ENCODE assay signal across 20 cellular contexts in the genomic region with DNA sequence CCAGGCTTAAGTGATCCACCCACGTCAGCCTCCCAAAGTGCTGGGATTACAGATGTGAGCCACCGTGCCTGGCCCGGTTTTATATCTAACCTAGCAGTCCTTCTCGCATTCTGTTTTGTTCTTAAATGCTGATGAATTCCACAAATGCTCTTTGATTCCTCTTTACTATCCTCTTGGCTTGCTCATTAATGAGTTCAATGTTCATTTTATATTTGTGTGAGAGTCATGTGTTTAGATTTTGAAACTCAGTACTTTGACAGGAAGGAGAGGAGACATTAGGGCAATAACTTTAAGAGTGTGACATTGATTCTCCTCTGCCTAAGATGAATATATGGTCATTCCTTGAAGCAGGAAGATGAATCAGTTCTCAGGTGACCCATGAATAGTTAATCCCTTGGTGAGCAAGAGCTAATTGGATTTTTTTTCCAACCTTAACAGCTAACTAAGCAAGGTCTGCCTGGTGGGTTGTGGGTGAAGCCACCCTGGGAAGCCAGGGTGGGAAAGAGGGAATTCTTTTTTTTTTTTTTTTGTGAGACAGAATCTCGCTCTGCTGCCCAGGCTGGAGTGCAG.
DNase-seq lines count a peak whose midpoint lies in the region; ATAC-seq and TF ChIP-seq lines count a peak whose summit lies in the region.
"Had no signal": no experiment of that assay in that cellular context is flagged by ENCODE, and none has a peak within 500 bp of the region (broad histone marks: within the 10 kb centered on the region; RNA-seq: fewer than 3 reads in every experiment).

No MANE protein-coding gene starts in this region.

- H3K9me3 Mint-ChIP-seq in activated CD4-positive, alpha-beta T cell treated with anti-CD3 and anti-CD28 coated beads for 36 hours (ENCODE audit: low read depth): peaks cover 9% of the 10 kb centered on the region
- H3K9me3 Mint-ChIP-seq in WTC11: peaks cover 23% of the 10 kb centered on the region
- peaks cover 42% of the 10 kb centered on the region for H3K9me3 Mint-ChIP-seq in neural progenitor cell

- H3F3A ChIP-seq in neural progenitor cell (ENCODE audit: low read depth): no peaks in the 10 kb centered on the region

- intact Hi-C loops in activated CD4-positive, alpha-beta T cell treated with anti-CD3 and anti-CD28 coated beads for 36 hours (cut with DNase I, micrococcal nuclease): no loop called here

- no peaks in the 10 kb centered on the region for H3K27me3 Mint-ChIP-seq in activated CD4-positive, alpha-beta T cell treated with anti-CD3 and anti-CD28 coated beads for 36 hours
- H3K27me3 Mint-ChIP-seq in WTC11 (ENCODE audit: low read depth) (no peaks in the 10 kb centered on the region), neural progenitor cell (ENCODE audit: insufficient read depth, low read depth) (peaks cover 3% of the 10 kb centered on the region), T-helper 17 cell (no peaks in the 10 kb centered on the region)
- H3K27me3 Mint-ChIP-seq: IgD-negative memory B cell had no signal

- DNase-seq in activated CD4-positive, alpha-beta T cell treated with anti-CD3 and anti-CD28 coated beads for 36 hours: no peak
- no peak for DNase-seq in activated CD4-positive, alpha-beta T cell treated with anti-CD3 and anti-CD28 coated beads, Interleukin-2, amount 50 U/mL, for 1 hour
- DNase-seq in WTC11 (ENCODE audit: low spot score) (no peak), epithelial cell of proximal tubule (ENCODE audit: low read depth) (peak; percentile 88), neural progenitor cell (ENCODE audit: low spot score) (no peak), T-helper 17 cell (no peak)
- DNase-seq in stimulated activated CD4-positive, alpha-beta T cell treated with anti-CD3 and anti-CD28 coated beads, Interleukin-12 subunit alpha, Interleukin-12 subunit beta, amount 100 ng/mL, for 4 hours: no peak
- DNase-seq: BE2C; COR-L47; effector CD4-positive, alpha-beta T cell; esophagus squamous epithelium; H7; left lung; MG63; NCI-H1436; SK-N-SH; uterus had no signal

- H4K20me1 ChIP-seq in neural progenitor cell (ENCODE audit: low read depth): no peaks in the 10 kb centered on the region

- no peaks in the 10 kb centered on the region for H3K79me2 ChIP-seq in neural progenitor cell (ENCODE audit: low read depth)

- H3K4me3 ChIP-seq in epithelial cell of proximal tubule (ENCODE audit: low read depth, low read length) (no peak overlapping the region), neural progenitor cell (no peak overlapping the region)
- H3K4me3 ChIP-seq: esophagus squamous epithelium, left lung, MG63, uterus had no signal

- H3K9me3 ChIP-seq in neural progenitor cell (ENCODE audit: low read depth) (peaks cover 6% of the 10 kb centered on the region), T-helper 17 cell (ENCODE audit: control insufficient read depth, low read length, poor library complexity, severe bottlenecking) (no peaks in the 10 kb centered on the region)
- H3K9me3 ChIP-seq: BE2C, MG63, SK-N-SH had no signal

- no peaks in the 10 kb centered on the region for H3K36me3 ChIP-seq in neural progenitor cell
- H3K36me3 ChIP-seq: BE2C, esophagus squamous epithelium, left lung, uterus had no signal

- H3K4me1 ChIP-seq in neural progenitor cell: no peaks in the 10 kb centered on the region
- H3K4me1 ChIP-seq: esophagus squamous epithelium, left lung, uterus had no signal

- H3K4me3 Mint-ChIP-seq in activated CD4-positive, alpha-beta T cell treated with anti-CD3 and anti-CD28 coated beads for 36 hours: no peak overlapping the region
- H3K4me3 Mint-ChIP-seq in WTC11: no peak overlapping the region
- no peak overlapping the region for H3K4me3 Mint-ChIP-seq in neural progenitor cell
- no peak overlapping the region for H3K4me3 Mint-ChIP-seq in T-helper 17 cell

- H3K27ac ChIP-seq in neural progenitor cell: no peak overlapping the region
- H3K27ac ChIP-seq: esophagus squamous epithelium, left lung, uterus had no signal

- TF ChIP-seq CTCF in WTC11 (IDR thresholded peaks at IDR 0.05) (no peak), epithelial cell of proximal tubule (conservative IDR thresholded peaks at IDR 0.05; ENCODE audit: low read depth, low read length) (no peak), neural progenitor cell (IDR thresholded peaks at IDR 0.05) (no peak)

- POLR2A ChIA-PET in activated CD4-positive, alpha-beta T cell treated with anti-CD3 and anti-CD28 coated beads for 36 hours (lab: Charles Lee): no interaction called here
- POLR2A ChIA-PET in WTC11 (lab: Charles Lee): no interaction called here

- H3K36me3 Mint-ChIP-seq in activated CD4-positive, alpha-beta T cell treated with anti-CD3 and anti-CD28 coated beads for 36 hours (ENCODE audit: low read depth): peaks cover 17% of the 10 kb centered on the region
- H3K36me3 Mint-ChIP-seq in WTC11 (peaks cover 36% of the 10 kb centered on the region), neural progenitor cell (peaks cover 50% of the 10 kb centered on the region), T-helper 17 cell (ENCODE audit: low read depth) (no peaks in the 10 kb centered on the region)

- CTCF ChIA-PET in activated CD4-positive, alpha-beta T cell treated with anti-CD3 and anti-CD28 coated beads for 36 hours (lab: Charles Lee): interaction anchor here (0.9 to 1.0 kb wide), 2 partner anchors 9 to 233 kb away, joined by 3 read pairs; no protein-coding TSS in a partner anchor
- CTCF ChIA-PET in WTC11 (lab: Charles Lee): interaction anchor here (1.0 to 1.4 kb wide), 2 partner anchors 44 to 234 kb away, joined by 4 to 5 read pairs; no protein-coding TSS in a partner anchor

- no peaks in the 10 kb centered on the region for H3K27me3 ChIP-seq in neural progenitor cell
- H3K27me3 ChIP-seq: BE2C, esophagus squamous epithelium, left lung, MG63, uterus had no signal

- H3K4me2 ChIP-seq in neural progenitor cell: no peak overlapping the region
- H3K4me2 ChIP-seq: SK-N-SH had no signal

- no peak for ATAC-seq in activated CD4-positive, alpha-beta T cell treated with anti-CD3 and anti-CD28 coated beads for 36 hours
- ATAC-seq in WTC11 (no peak), T-helper 17 cell (no peak), GM18907 (IDR thresholded peaks at IDR 0.05; ENCODE audit: unreplicated experiment) (no peak)
- ATAC-seq: activated CD4-positive, CD25-positive, alpha-beta regulatory T cell treated with anti-CD3 and anti-CD28 coated beads, Interleukin-2, amount 50 U/mL, for 24 hours; left lung had no signal

- peaks cover 32% of the 10 kb centered on the region for H3K4me1 Mint-ChIP-seq in activated CD4-positive, alpha-beta T cell treated with anti-CD3 and anti-CD28 coated beads for 36 hours
- H3K4me1 Mint-ChIP-seq in WTC11 (peaks cover 18% of the 10 kb centered on the region), neural progenitor cell (peaks cover 6% of the 10 kb centered on the region), T-helper 17 cell (no peaks in the 10 kb centered on the region)

- no peak overlapping the region for H2AFZ ChIP-seq in neural progenitor cell (replicated peaks)

- no peak overlapping the region for H3K9ac ChIP-seq in neural progenitor cell
- H3K9ac ChIP-seq: SK-N-SH had no signal

- peak overlapping the region; percentile 66 for H3K27ac Mint-ChIP-seq in activated CD4-positive, alpha-beta T cell treated with anti-CD3 and anti-CD28 coated beads for 36 hours
- peak overlapping the region; percentile 60; the same call in 1 of the 2 replicates for H3K27ac Mint-ChIP-seq in WTC11
- peak overlapping the region; percentile 3 for H3K27ac Mint-ChIP-seq in neural progenitor cell
- H3K27ac Mint-ChIP-seq in T-helper 17 cell: no peak overlapping the region
- H3K27ac Mint-ChIP-seq: IgD-negative memory B cell had no signal

TF ChIP-seq in WTC11, 78 proteins besides CTCF, POLR2A, EP300 and RAD21:
- no peak for TF ChIP-seq KAT7 (CRISPR knock-in tag; IDR thresholded peaks at IDR 0.05; ENCODE audit: borderline replicate concordance)
- TF ChIP-seq SMAD3 (CRISPR knock-in tag; IDR thresholded peaks at IDR 0.05; ENCODE audit: borderline replicate concordance): no peak
- TF ChIP-seq GABPB1 (CRISPR knock-in tag; IDR thresholded peaks at IDR 0.05): no peak
- no peak for TF ChIP-seq ZNF671 (CRISPR knock-in tag; IDR thresholded peaks at IDR 0.05)
- no peak for TF ChIP-seq SMAD4 (CRISPR knock-in tag; IDR thresholded peaks at IDR 0.05)
- TF ChIP-seq NFE2L1 (CRISPR knock-in tag; IDR thresholded peaks at IDR 0.05): no peak
- no peak for TF ChIP-seq TEAD4 (CRISPR knock-in tag; IDR thresholded peaks at IDR 0.05)
- TF ChIP-seq, protein P1, sequence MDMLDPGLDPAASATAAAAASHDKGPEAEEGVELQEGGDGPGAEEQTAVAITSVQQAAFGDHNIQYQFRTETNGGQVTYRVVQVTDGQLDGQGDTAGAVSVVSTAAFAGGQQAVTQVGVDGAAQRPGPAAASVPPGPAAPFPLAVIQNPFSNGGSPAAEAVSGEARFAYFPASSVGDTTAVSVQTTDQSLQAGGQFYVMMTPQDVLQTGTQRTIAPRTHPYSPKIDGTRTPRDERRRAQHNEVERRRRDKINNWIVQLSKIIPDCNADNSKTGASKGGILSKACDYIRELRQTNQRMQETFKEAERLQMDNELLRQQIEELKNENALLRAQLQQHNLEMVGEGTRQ (CRISPR knock-in tag; IDR thresholded peaks at IDR 0.05): no peak
- no peak for TF ChIP-seq ZNF416 (CRISPR knock-in tag; IDR thresholded peaks at IDR 0.05)
- no peak for TF ChIP-seq ELF4 (CRISPR knock-in tag; IDR thresholded peaks at IDR 0.05; ENCODE audit: low read depth)
- no peak for TF ChIP-seq ZBTB21 (CRISPR knock-in tag; IDR thresholded peaks at IDR 0.05; ENCODE audit: borderline replicate concordance)
- no peak for TF ChIP-seq ZNF138 (CRISPR knock-in tag; conservative IDR thresholded peaks at IDR 0.05)
- TF ChIP-seq, protein P2, sequence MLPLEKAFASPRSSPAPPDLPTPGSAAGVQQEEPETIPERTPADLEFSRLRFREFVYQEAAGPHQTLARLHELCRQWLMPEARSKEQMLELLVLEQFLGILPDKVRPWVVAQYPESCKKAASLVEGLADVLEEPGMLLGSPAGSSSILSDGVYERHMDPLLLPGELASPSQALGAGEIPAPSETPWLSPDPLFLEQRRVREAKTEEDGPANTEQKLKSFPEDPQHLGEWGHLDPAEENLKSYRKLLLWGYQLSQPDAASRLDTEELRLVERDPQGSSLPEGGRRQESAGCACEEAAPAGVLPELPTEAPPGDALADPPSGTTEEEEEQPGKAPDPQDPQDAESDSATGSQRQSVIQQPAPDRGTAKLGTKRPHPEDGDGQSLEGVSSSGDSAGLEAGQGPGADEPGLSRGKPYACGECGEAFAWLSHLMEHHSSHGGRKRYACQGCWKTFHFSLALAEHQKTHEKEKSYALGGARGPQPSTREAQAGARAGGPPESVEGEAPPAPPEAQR (CRISPR knock-in tag; IDR thresholded peaks at IDR 0.05): no peak
- no peak for TF ChIP-seq FOXJ3 (CRISPR knock-in tag; IDR thresholded peaks at IDR 0.05; ENCODE audit: borderline replicate concordance)
- TF ChIP-seq ATF1 (CRISPR knock-in tag; IDR thresholded peaks at IDR 0.05): no peak
- no peak for TF ChIP-seq ZNF263 (CRISPR knock-in tag; IDR thresholded peaks at IDR 0.05; ENCODE audit: low read depth)
- no peak for TF ChIP-seq GRHL2 (CRISPR knock-in tag; IDR thresholded peaks at IDR 0.05; ENCODE audit: insufficient replicate concordance, severe bottlenecking)
- TF ChIP-seq TEAD1 (CRISPR knock-in tag; IDR thresholded peaks at IDR 0.05): no peak
